In the genomic region with DNA sequence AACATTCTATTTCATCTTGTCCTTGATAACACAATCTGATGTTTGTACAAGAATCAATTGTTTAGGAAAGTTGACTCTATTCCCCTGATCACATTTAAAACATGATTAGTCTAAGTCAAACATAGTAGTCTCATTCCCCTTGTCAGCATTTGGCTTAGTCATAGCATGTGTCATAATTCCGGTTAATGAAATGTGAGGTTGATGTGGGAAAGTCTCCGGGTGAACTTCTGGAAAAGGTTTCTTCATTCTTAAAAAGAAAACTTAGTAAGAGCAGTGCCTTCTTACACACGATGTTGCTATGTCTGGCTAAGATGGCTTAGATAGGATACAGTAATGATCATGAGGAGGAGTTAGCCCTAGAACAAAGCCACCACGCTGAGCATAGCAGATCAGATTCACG, we compare ENCODE assay signal across 12 cellular contexts.
A peak's percentile ranks its signal among the peaks of the same experiment; 100 is the strongest.
DNase-seq lines count a peak whose midpoint lies in the region; ATAC-seq and TF ChIP-seq lines count a peak whose summit lies in the region.
"Had no signal": no experiment of that assay in that cellular context is flagged by ENCODE, and none has a peak within 500 bp of the region (broad histone marks: within the 10 kb centered on the region; RNA-seq: fewer than 3 reads in every experiment).

No MANE protein-coding gene starts in this region.

- no peak overlapping the region for H3K9ac ChIP-seq in fibroblast of lung (ENCODE audit: insufficient read depth, low read length)

- peaks cover 0 to 33% (median 11%) of the 10 kb centered on the region in 6 donors for H3K9me3 Mint-ChIP-seq in immature natural killer cell
- H3K9me3 Mint-ChIP-seq: neural crest cell had no signal

- no peaks in the 10 kb centered on the region for H3K27me3 ChIP-seq in RWPE2 (ENCODE audit: insufficient read depth, poor library complexity, severe bottlenecking)
- H3K27me3 ChIP-seq in fibroblast of lung (ENCODE audit: control insufficient read depth, insufficient read depth, low read length), result no peaks in the 10 kb centered on the region

- TF ChIP-seq CTCF in RWPE2 (IDR thresholded peaks at IDR 0.05; ENCODE audit: poor library complexity, severe bottlenecking) (no peak), fibroblast of lung (conservative IDR thresholded peaks at IDR 0.05 in 1 of 2, IDR thresholded peaks at IDR 0.05 in 1 of 2; ENCODE audit: low read depth in 1 of 2, low read length in 2 of 2) (no peak)

- H3K4me1 ChIP-seq in RWPE2 (ENCODE audit: insufficient read depth, poor library complexity, severe bottlenecking) (peaks cover 27% of the 10 kb centered on the region), fibroblast of lung (ENCODE audit: control insufficient read depth, extremely low read depth, insufficient read depth, low read length) (peaks cover 6% of the 10 kb centered on the region)

- peaks cover 0 to 2% (median 0%) of the 10 kb centered on the region in 3 donors for H3K27me3 Mint-ChIP-seq in immature natural killer cell (ENCODE audit: low read depth in 3 of 3)

- no peaks in the 10 kb centered on the region for H4K20me1 ChIP-seq in fibroblast of lung (ENCODE audit: control insufficient read depth, extremely low read depth, insufficient read depth, low read length)

- peak; percentile 89 for ATAC-seq in RWPE2 (ENCODE audit: low read depth)
- no peak for ATAC-seq in HG03457 (IDR thresholded peaks at IDR 0.05; ENCODE audit: unreplicated experiment)
- no peak for ATAC-seq in GM19035 (IDR thresholded peaks at IDR 0.05; ENCODE audit: unreplicated experiment)

- no peaks in the 10 kb centered on the region for H3K79me2 ChIP-seq in fibroblast of lung (ENCODE audit: control insufficient read depth, insufficient read depth, low read length)

- no peaks in the 10 kb centered on the region for H3K4me1 Mint-ChIP-seq in immature natural killer cell
- H3K4me1 Mint-ChIP-seq: activated naive CD4-positive, alpha-beta T cell treated with anti-CD3 and anti-CD28 coated beads, Interleukin-2, amount 50 U/mL, for 24 hours; neural crest cell had no signal

- no peaks in the 10 kb centered on the region for H3K36me3 ChIP-seq in RWPE2 (ENCODE audit: low read depth)
- no peaks in the 10 kb centered on the region for H3K36me3 ChIP-seq in fibroblast of lung (ENCODE audit: control insufficient read depth, insufficient read depth, low read length)

- H3K9me3 ChIP-seq in RWPE2 (ENCODE audit: severe bottlenecking) (no peaks in the 10 kb centered on the region), fibroblast of lung (ENCODE audit: control insufficient read depth, insufficient read depth, low read depth, low read length) (no peaks in the 10 kb centered on the region)

- no peak overlapping the region for H3K4me3 Mint-ChIP-seq in immature natural killer cell
- H3K4me3 Mint-ChIP-seq: activated naive CD4-positive, alpha-beta T cell treated with anti-CD3 and anti-CD28 coated beads, Interleukin-2, amount 50 U/mL, for 24 hours; neural crest cell had no signal

- H3K27ac Mint-ChIP-seq in immature natural killer cell, result no peak overlapping the region
- H3K27ac Mint-ChIP-seq: activated naive CD4-positive, alpha-beta T cell treated with anti-CD3 and anti-CD28 coated beads, Interleukin-2, amount 50 U/mL, for 24 hours had no signal

- DNase-seq in GM04504 (ENCODE audit: low read depth), result peak; percentile 95
- DNase-seq in RWPE2 (ENCODE audit: low spot score), result no peak
- DNase-seq in fibroblast of lung (ENCODE audit: low read depth in 2 of 2), result peak; percentile 96 to 98
- peak; percentile 94 for DNase-seq in skeletal muscle cell (ENCODE audit: low read depth)
- no peak for DNase-seq in immature natural killer cell
- DNase-seq in NK-92 treated with Interleukin-12 subunit alpha and Interleukin-12 subunit beta, amount 100 ng/mL, for 24 hours (lab: John Stamatoyannopoulos, UW), result no peak
- DNase-seq: activated CD4-positive, alpha-beta T cell treated with anti-CD3 and anti-CD28 coated beads for 1 hour; hypothalamus had no signal

- no peak overlapping the region for H2AFZ ChIP-seq in fibroblast of lung (ENCODE audit: low read length)

- H3K27ac ChIP-seq in RWPE2 (ENCODE audit: poor library complexity, severe bottlenecking) (peak overlapping the region; percentile 92), fibroblast of lung (ENCODE audit: insufficient read depth, low read length) (peak overlapping the region; percentile 93)

- peak overlapping the region; percentile 13 for H3K4me2 ChIP-seq in fibroblast of lung (ENCODE audit: extremely low read depth, insufficient read depth, low read length)

- H3K36me3 Mint-ChIP-seq in immature natural killer cell, result no peaks in the 10 kb centered on the region
- H3K36me3 Mint-ChIP-seq: activated naive CD4-positive, alpha-beta T cell treated with anti-CD3 and anti-CD28 coated beads, Interleukin-2, amount 50 U/mL, for 24 hours had no signal

- H3K4me3 ChIP-seq in RWPE2 (ENCODE audit: severe bottlenecking) (no peak overlapping the region), fibroblast of lung (replicated peaks in 1 of 4; ENCODE audit: control extremely low read depth in 1 of 4, insufficient read depth in 1 of 4, low read depth in 3 of 4, low read length in 4 of 4) (no peak overlapping the region), skeletal muscle cell (ENCODE audit: low read depth, low read length) (no peak overlapping the region)

Comparison
In these comparisons a context has a peak if more than half of its experiments do, and no peak if none do; other contexts are left out.
1. DNase-seq: peak in GM04504 (single experiment), fibroblast of lung (2 of 2) and skeletal muscle cell (single experiment); none in RWPE2 (single experiment), immature natural killer cell (0 of 3) and NK-92 treated with Interleukin-12 subunit alpha and Interleukin-12 subunit beta, amount 100 ng/mL, for 24 hours (single experiment).